30 cellular contexts compared by ENCODE assay signal in genomic region chr12:115470526-115470925, GRCh38.
"Had no signal": no experiment of that assay in that cellular context is flagged by ENCODE, and none has a peak within 500 bp of the region (broad histone marks: within the 10 kb centered on the region; RNA-seq: fewer than 3 reads in every experiment).

No MANE protein-coding gene starts in this region.

- H3K27me3 ChIP-seq: brain microvascular endothelial cell had no signal

- H3K36me3 ChIP-seq: brain microvascular endothelial cell had no signal

- H3K27ac ChIP-seq: brain microvascular endothelial cell, coronary artery, dorsolateral prefrontal cortex had no signal

- DNase-seq: activated CD4-positive, alpha-beta memory T cell treated with anti-CD3 and anti-CD28 coated beads for 36 hours; activated CD4-positive, alpha-beta T cell treated with anti-CD3 and anti-CD28 coated beads for 36 hours; activated CD4-positive, alpha-beta T cell treated with anti-CD3 and anti-CD28 coated beads, Interleukin-2, amount 10 ng/mL, durations not matched to agents 24 days and 14 days; activated CD4-positive, CD25-positive, alpha-beta regulatory T cell; activated CD4-positive, CD25-positive, alpha-beta regulatory T cell treated with anti-CD3 and anti-CD28 coated beads, Interleukin-2, amount 50 U/mL, for 72 hours; activated CD8-positive, alpha-beta memory T cell treated with anti-CD3 and anti-CD28 coated beads, Interleukin-2, amount 10 ng/mL, durations not matched to agents 7 days and 5 days; activated CD8-positive, alpha-beta memory T cell treated with anti-CD3 and anti-CD28 coated beads, Interleukin-2, amount 50 U/mL, for 4 hours; activated CD8-positive, alpha-beta T cell treated with anti-CD3 and anti-CD28 coated beads, Interleukin-2, amount 10 ng/mL, durations not matched to agents 7 days and 5 days; activated gamma-delta T cell treated with Interleukin-2 at 50 U/mL for 16 hours; activated naive CD4-positive, alpha-beta T cell treated with anti-CD3 and anti-CD28 coated beads, Interleukin-2, amount 50 U/mL, for 16 hours; activated naive CD4-positive, alpha-beta T cell treated with Interleukin-2 at 50 U/mL for 16 hours; activated T-cell treated with anti-CD3 and anti-CD28 coated beads, Interleukin-2, amount 50 U/mL, for 24 hours; activated T-cell treated with anti-CD3 and anti-CD28 coated beads, Interleukin-2, amount 50 U/mL, for 72 hours; amniotic stem cell; anterior cingulate cortex; brain microvascular endothelial cell; dorsolateral prefrontal cortex; effector memory CD4-positive, alpha-beta T cell; foreskin fibroblast; head of caudate nucleus; T-helper 1 cell; T-helper 17 cell; T1000 had no signal

- H3K27ac Mint-ChIP-seq: activated CD4-positive, alpha-beta memory T cell treated with anti-CD3 and anti-CD28 coated beads for 36 hours; activated CD4-positive, alpha-beta T cell treated with anti-CD3 and anti-CD28 coated beads for 36 hours; activated CD4-positive, alpha-beta T cell treated with anti-CD3 and anti-CD28 coated beads, Interleukin-2, amount 10 ng/mL, durations not matched to agents 24 days and 14 days; activated CD8-positive, alpha-beta memory T cell treated with anti-CD3 and anti-CD28 coated beads, Interleukin-2, amount 10 ng/mL, durations not matched to agents 7 days and 5 days; activated CD8-positive, alpha-beta T cell treated with anti-CD3 and anti-CD28 coated beads, Interleukin-2, amount 10 ng/mL, durations not matched to agents 7 days and 5 days; activated naive CD8-positive, alpha-beta T cell; activated T-cell treated with anti-CD3 and anti-CD28 coated beads, Interleukin-2, amount 50 U/mL, for 24 hours; activated T-cell treated with anti-CD3 and anti-CD28 coated beads, Interleukin-2, amount 50 U/mL, for 72 hours; dendritic cell treated with granulocyte-macrophage colony-stimulating factor and Interleukin-4, amounts not matched to agents 40 ng/mL and 50 ng/mL, for 4 days; endodermal cell; T-helper 17 cell; T-helper 2 cell treated with Interferon-gamma antibody and Interleukin-4, amounts not matched to agents 5 μg/mL and 100 μg/mL, for 36 hours had no signal

- H3K9me3 Mint-ChIP-seq: activated CD4-positive, alpha-beta T cell treated with anti-CD3 and anti-CD28 coated beads, Interleukin-2, amount 10 ng/mL, durations not matched to agents 24 days and 14 days; activated T-cell treated with anti-CD3 and anti-CD28 coated beads, Interleukin-2, amount 50 U/mL, for 72 hours; dendritic cell treated with granulocyte-macrophage colony-stimulating factor and Interleukin-4, amounts not matched to agents 40 ng/mL and 50 ng/mL, for 4 days; endodermal cell had no signal

- H3K4me1 Mint-ChIP-seq: activated CD4-positive, alpha-beta T cell treated with anti-CD3 and anti-CD28 coated beads for 36 hours; activated CD4-positive, alpha-beta T cell treated with anti-CD3 and anti-CD28 coated beads, Interleukin-2, amount 10 ng/mL, durations not matched to agents 24 days and 14 days; activated CD8-positive, alpha-beta memory T cell treated with anti-CD3 and anti-CD28 coated beads, Interleukin-2, amount 10 ng/mL, durations not matched to agents 7 days and 5 days; central memory CD8-positive, alpha-beta T cell; T-helper 17 cell had no signal

- ATAC-seq: activated CD4-positive, alpha-beta T cell treated with anti-CD3 and anti-CD28 coated beads for 36 hours; activated CD8-positive, alpha-beta memory T cell treated with anti-CD3 and anti-CD28 coated beads, Interleukin-2, amount 10 ng/mL, durations not matched to agents 7 days and 5 days; activated CD8-positive, alpha-beta T cell treated with anti-CD3 and anti-CD28 coated beads, Interleukin-2, amount 10 ng/mL, durations not matched to agents 7 days and 5 days; activated T-cell treated with anti-CD3 and anti-CD28 coated beads, Interleukin-2, amount 50 U/mL, for 72 hours; esophagus mucosa; T-helper 17 cell had no signal

- H3K36me3 Mint-ChIP-seq: activated CD4-positive, alpha-beta memory T cell treated with anti-CD3 and anti-CD28 coated beads for 36 hours; activated CD8-positive, alpha-beta memory T cell treated with anti-CD3 and anti-CD28 coated beads, Interleukin-2, amount 10 ng/mL, durations not matched to agents 7 days and 5 days; activated naive CD8-positive, alpha-beta T cell had no signal

- H3K4me3 Mint-ChIP-seq: activated CD4-positive, alpha-beta memory T cell treated with anti-CD3 and anti-CD28 coated beads for 36 hours; activated CD4-positive, alpha-beta T cell treated with anti-CD3 and anti-CD28 coated beads for 36 hours; activated CD4-positive, alpha-beta T cell treated with anti-CD3 and anti-CD28 coated beads, Interleukin-2, amount 10 ng/mL, durations not matched to agents 24 days and 14 days; activated CD8-positive, alpha-beta memory T cell treated with anti-CD3 and anti-CD28 coated beads, Interleukin-2, amount 10 ng/mL, durations not matched to agents 7 days and 5 days; activated CD8-positive, alpha-beta T cell treated with anti-CD3 and anti-CD28 coated beads, Interleukin-2, amount 10 ng/mL, durations not matched to agents 7 days and 5 days; activated naive CD8-positive, alpha-beta T cell; activated T-cell treated with anti-CD3 and anti-CD28 coated beads, Interleukin-2, amount 50 U/mL, for 24 hours; activated T-cell treated with anti-CD3 and anti-CD28 coated beads, Interleukin-2, amount 50 U/mL, for 72 hours; central memory CD8-positive, alpha-beta T cell; dendritic cell treated with granulocyte-macrophage colony-stimulating factor and Interleukin-4, amounts not matched to agents 40 ng/mL and 50 ng/mL, for 4 days; endodermal cell; T-helper 17 cell; T-helper 2 cell treated with Interferon-gamma antibody and Interleukin-4, amounts not matched to agents 5 μg/mL and 100 μg/mL, for 36 hours had no signal

- H3K27me3 Mint-ChIP-seq: activated CD4-positive, alpha-beta memory T cell treated with anti-CD3 and anti-CD28 coated beads for 36 hours; activated CD4-positive, alpha-beta T cell treated with anti-CD3 and anti-CD28 coated beads for 36 hours; activated CD4-positive, alpha-beta T cell treated with anti-CD3 and anti-CD28 coated beads, Interleukin-2, amount 10 ng/mL, durations not matched to agents 24 days and 14 days; activated CD8-positive, alpha-beta memory T cell treated with anti-CD3 and anti-CD28 coated beads, Interleukin-2, amount 10 ng/mL, durations not matched to agents 7 days and 5 days; central memory CD8-positive, alpha-beta T cell; dendritic cell treated with granulocyte-macrophage colony-stimulating factor and Interleukin-4, amounts not matched to agents 40 ng/mL and 50 ng/mL, for 4 days; T-helper 17 cell had no signal

- H3K4me3 ChIP-seq: coronary artery, dorsolateral prefrontal cortex had no signal
